ENCODE assay signal across 23 cellular contexts in the genomic region with DNA sequence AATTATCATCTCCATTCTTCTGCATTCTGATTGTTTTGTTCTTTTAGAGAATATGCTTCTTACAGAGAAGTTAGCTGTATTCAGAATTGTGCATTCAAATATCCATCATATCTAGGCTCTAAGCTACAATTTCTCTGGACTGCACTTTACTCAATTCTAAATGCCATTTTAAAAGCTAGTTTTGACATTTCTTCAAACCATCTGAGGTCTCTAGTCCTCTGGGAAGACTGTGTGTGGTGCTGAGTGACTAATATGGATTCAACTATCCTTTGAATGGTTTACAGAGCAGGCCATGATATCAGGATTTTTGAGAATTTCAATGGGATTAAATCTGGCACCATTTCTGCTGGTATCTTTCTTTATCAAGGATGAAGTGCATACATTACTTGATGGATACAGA.
"Had no signal": no experiment of that assay in that cellular context is flagged by ENCODE, and none has a peak within 500 bp of the region (broad histone marks: within the 10 kb centered on the region; RNA-seq: fewer than 3 reads in every experiment).

No MANE protein-coding gene starts in this region.

- H3K4me1 ChIP-seq: colonic mucosa, esophagus muscularis mucosa, esophagus squamous epithelium, foreskin keratinocyte, gastrocnemius medialis, gastroesophageal sphincter had no signal

- DNase-seq: colonic mucosa; cortex of kidney; dermis blood vessel endothelial cell; dorsolateral prefrontal cortex; effector CD4-positive, alpha-beta T cell; effector CD8-positive, alpha-beta T cell; effector memory CD4-positive, alpha-beta T cell; effector memory CD8-positive, alpha-beta T cell; endodermal cell; erythroblast; esophagus squamous epithelium; foreskin fibroblast; foreskin keratinocyte; foreskin melanocyte; gastrocnemius medialis; glutamatergic neuron; head of caudate nucleus; heart left ventricle; heart right ventricle had no signal

- H3K36me3 ChIP-seq: colonic mucosa, esophagus muscularis mucosa, esophagus squamous epithelium, gastrocnemius medialis, gastroesophageal sphincter, heart left ventricle, heart right ventricle had no signal

- H3K27ac ChIP-seq: colonic mucosa, coronary artery, dorsolateral prefrontal cortex, epithelial cell of prostate, esophagus muscularis mucosa, esophagus squamous epithelium, foreskin keratinocyte, gastrocnemius medialis, gastroesophageal sphincter, heart left ventricle, heart right ventricle had no signal

- H3K4me3 ChIP-seq: colonic mucosa, coronary artery, dorsolateral prefrontal cortex, esophagus muscularis mucosa, esophagus squamous epithelium, gastrocnemius medialis, gastroesophageal sphincter, heart left ventricle, heart right ventricle had no signal

- H3K9me3 ChIP-seq: colonic mucosa had no signal

- H3K27me3 ChIP-seq: colonic mucosa, dorsolateral prefrontal cortex, esophagus muscularis mucosa, esophagus squamous epithelium, foreskin keratinocyte, gastrocnemius medialis, gastroesophageal sphincter, heart left ventricle, heart right ventricle had no signal
